Comparison of ENCODE assay signal across 20 cellular contexts in the genomic region with DNA sequence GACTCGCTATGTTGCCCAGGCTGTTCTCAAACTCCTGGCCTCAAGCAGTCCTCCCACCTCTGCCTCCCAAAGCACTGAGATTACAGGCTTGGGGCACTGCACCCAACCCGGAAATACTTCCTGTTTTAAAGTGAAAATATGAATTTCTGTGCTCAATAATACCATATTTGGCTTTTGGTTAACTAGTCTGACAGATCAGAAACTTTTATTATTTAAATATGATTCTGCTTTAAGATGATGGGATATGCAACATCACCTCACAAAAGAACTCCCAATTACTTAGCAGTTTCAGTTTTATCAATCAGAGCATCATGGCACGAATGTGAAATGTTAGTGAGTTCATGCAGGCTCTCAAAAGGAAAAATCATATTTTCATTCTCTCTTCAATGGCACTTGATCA.
"Had no signal": no experiment of that assay in that cellular context is flagged by ENCODE, and none has a peak within 500 bp of the region (broad histone marks: within the 10 kb centered on the region; RNA-seq: fewer than 3 reads in every experiment).

No MANE protein-coding gene starts in this region.

- H3K27me3 Mint-ChIP-seq: dendritic cell treated with granulocyte-macrophage colony-stimulating factor and Interleukin-4, amounts not matched to agents 40 ng/mL and 50 ng/mL, for 4 days; memory B cell; naive thymus-derived CD4-positive, alpha-beta T cell; type B pancreatic cell had no signal

- H3K9me3 ChIP-seq: mucosa of descending colon, neutrophil, suprapubic skin had no signal

- H3K27ac ChIP-seq: foreskin keratinocyte, neutrophil, suprapubic skin, WERI-Rb-1 had no signal

- H3K27ac Mint-ChIP-seq: dendritic cell treated with granulocyte-macrophage colony-stimulating factor and Interleukin-4, amounts not matched to agents 40 ng/mL and 50 ng/mL, for 4 days; memory B cell; T-helper 1 cell treated with Interleukin-12 subunit alpha and Interleukin-12 subunit beta and Interleukin-4 antibody, amounts not matched to agents 30 μg/mL and 1 μg/mL, for 36 hours; type B pancreatic cell had no signal

- H3K27me3 ChIP-seq: foreskin keratinocyte, neutrophil, suprapubic skin had no signal

- H3K4me3 Mint-ChIP-seq: dendritic cell treated with granulocyte-macrophage colony-stimulating factor and Interleukin-4, amounts not matched to agents 40 ng/mL and 50 ng/mL, for 4 days; memory B cell; naive thymus-derived CD4-positive, alpha-beta T cell; T-helper 1 cell treated with Interleukin-12 subunit alpha and Interleukin-12 subunit beta and Interleukin-4 antibody, amounts not matched to agents 30 μg/mL and 1 μg/mL, for 36 hours; type B pancreatic cell had no signal

- ATAC-seq: foreskin keratinocyte; left ventricle myocardium superior; mucosa of descending colon; naive thymus-derived CD4-positive, alpha-beta T cell had no signal

- H3K4me1 ChIP-seq: foreskin keratinocyte, suprapubic skin had no signal

- H3K4me3 ChIP-seq: mucosa of descending colon, suprapubic skin had no signal

- H3K9me3 Mint-ChIP-seq: dendritic cell treated with granulocyte-macrophage colony-stimulating factor and Interleukin-4, amounts not matched to agents 40 ng/mL and 50 ng/mL, for 4 days; memory B cell; naive thymus-derived CD4-positive, alpha-beta T cell; T-helper 1 cell treated with Interleukin-12 subunit alpha and Interleukin-12 subunit beta and Interleukin-4 antibody, amounts not matched to agents 30 μg/mL and 1 μg/mL, for 36 hours; type B pancreatic cell had no signal

- DNase-seq: activated CD8-positive, alpha-beta memory T cell treated with anti-CD3 and anti-CD28 coated beads, Interleukin-2, amount 50 U/mL, for 4 hours; activated effector memory CD4-positive, alpha-beta T cell treated with Interleukin-2 at 50 U/mL for 16 hours; aorta; cerebellar nuclear complex; effector memory CD4-positive, alpha-beta T cell; foreskin keratinocyte; kidney glomerular epithelial cell; left ventricle myocardium superior; mucosa of descending colon; naive thymus-derived CD4-positive, alpha-beta T cell; retina; stimulated activated CD4-positive, alpha-beta T cell treated with anti-CD3 and anti-CD28 coated beads, Interleukin-4, amount 100 ng/mL, for 1 hour; stimulated activated naive CD4-positive, alpha-beta T cell treated with Interleukin-2 at 50 U/mL for 16 hours; WERI-Rb-1 had no signal
